ENCODE assay signal across 12 cellular contexts in genomic region chr16:15572329-15573001, GRCh38.
DNase-seq lines count a peak whose midpoint lies in the region; ATAC-seq and TF ChIP-seq lines count a peak whose summit lies in the region.
"Had no signal": no experiment of that assay in that cellular context is flagged by ENCODE, and none has a peak within 500 bp of the region (broad histone marks: within the 10 kb centered on the region; RNA-seq: fewer than 3 reads in every experiment).

No MANE protein-coding gene starts in this region.

- H3K27ac ChIP-seq in mammary epithelial cell (ENCODE audit: insufficient read depth, low read depth, low read length) (no peak overlapping the region), subcutaneous abdominal adipose tissue (ENCODE audit: low read depth, low read length) (peak overlapping the region; percentile 13)
- H3K27ac ChIP-seq: HL-60 had no signal

- TF ChIP-seq CTCF in MCF 10A (IDR thresholded peaks at IDR 0.05; ENCODE audit: unreplicated experiment) (no peak), mammary epithelial cell (conservative IDR thresholded peaks at IDR 0.05 in 1 of 2, IDR thresholded peaks at IDR 0.05 in 1 of 2; ENCODE audit: extremely low read depth in 1 of 2, insufficient read depth in 1 of 2, low read depth in 1 of 2, low read length in 2 of 2) (no peak)

- peaks cover 29% of the 10 kb centered on the region for H3K4me1 Mint-ChIP-seq in MCF 10A (ENCODE audit: insufficient read depth, unreplicated experiment)
- peaks cover 20% of the 10 kb centered on the region for H3K4me1 Mint-ChIP-seq in activated T-cell treated with anti-CD3 and anti-CD28 coated beads, Interleukin-2, amount 50 U/mL, for 4 hours (ENCODE audit: low read depth)

- peak; percentile 85 to 86 for ATAC-seq in activated T-cell treated with anti-CD3 and anti-CD28 coated beads, Interleukin-2, amount 50 U/mL, for 4 hours
- ATAC-seq in left lobe of liver (peak; percentile 8), GM21576 (IDR thresholded peaks at IDR 0.05; ENCODE audit: unreplicated experiment) (no peak)
- ATAC-seq: gastrocnemius medialis, T-cell had no signal

- in situ Hi-C loops in mammary epithelial cell (cut with MboI; ENCODE audit: low sequenced_read_pairs in 2 of 2) = no loop called here

- no peak overlapping the region for H3K4me3 ChIP-seq in mammary epithelial cell (replicated peaks in 1 of 3; ENCODE audit: insufficient read depth in 1 of 3, low read depth in 2 of 3, low read length in 3 of 3)
- H3K4me3 ChIP-seq in subcutaneous abdominal adipose tissue (ENCODE audit: low read depth in 1 of 5, low read length in 5 of 5) = no peak overlapping the region
- no peak overlapping the region for H3K4me3 ChIP-seq in H7 (ENCODE audit: insufficient read depth, low read depth, low read length)
- H3K4me3 ChIP-seq: gastrocnemius medialis had no signal

- peak; percentile 68 for DNase-seq in MCF 10A (ENCODE audit: unreplicated experiment)
- DNase-seq in mammary epithelial cell = no peak
- no peak for DNase-seq in activated T-cell treated with anti-CD3 and anti-CD28 coated beads, Interleukin-2, amount 50 U/mL, for 4 hours
- DNase-seq in left lobe of liver (ENCODE audit: low spot score) = no peak
- no peak for DNase-seq in H7
- no peak for DNase-seq in activated CD8-positive, alpha-beta memory T cell treated with anti-CD3 and anti-CD28 coated beads for 24 hours
- DNase-seq: gastrocnemius medialis, NCI-H446, T-cell had no signal

- no peaks in the 10 kb centered on the region for H3K9me3 ChIP-seq in mammary epithelial cell (replicated peaks; ENCODE audit: insufficient read depth, low read length)
- no peaks in the 10 kb centered on the region for H3K9me3 ChIP-seq in subcutaneous abdominal adipose tissue (ENCODE audit: control insufficient read depth in 5 of 5, low read length in 5 of 5)
- H3K9me3 ChIP-seq: gastrocnemius medialis had no signal

- POLR2A ChIA-PET in MCF 10A (lab: Yijun Ruan, JAX) = interaction anchor here (1.0 kb wide), 1 partner anchor 65 kb away, joined by 4 read pairs; no protein-coding TSS in a partner anchor

- H3K27me3 Mint-ChIP-seq in MCF 10A (ENCODE audit: insufficient read depth, unreplicated experiment) = no peaks in the 10 kb centered on the region
- no peaks in the 10 kb centered on the region for H3K27me3 Mint-ChIP-seq in activated T-cell treated with anti-CD3 and anti-CD28 coated beads, Interleukin-2, amount 50 U/mL, for 4 hours (ENCODE audit: low read depth)
- H3K27me3 Mint-ChIP-seq: T-cell had no signal

- 55% methylated on average over 9 of the region's 9 CpGs for WGBS in mammary epithelial cell (ENCODE audit: low coverage, missing lambda C conversion rate)

- H3K9ac ChIP-seq in mammary epithelial cell (ENCODE audit: insufficient read depth, low read length) = no peak overlapping the region
- H3K9ac ChIP-seq in subcutaneous abdominal adipose tissue (ENCODE audit: low read length in 5 of 5) = no peak overlapping the region

- H3K27me3 ChIP-seq in mammary epithelial cell (ENCODE audit: insufficient read depth, low read length) (no peaks in the 10 kb centered on the region), subcutaneous abdominal adipose tissue (ENCODE audit: control insufficient read depth in 5 of 5, insufficient read depth in 4 of 5, low read length in 5 of 5) (no peaks in the 10 kb centered on the region), H7 (ENCODE audit: control insufficient read depth, insufficient read depth, low read length) (no peaks in the 10 kb centered on the region)
- H3K27me3 ChIP-seq: gastrocnemius medialis had no signal

- H2AFZ ChIP-seq in mammary epithelial cell (ENCODE audit: low read depth, low read length) = no peak overlapping the region

- H3K36me3 Mint-ChIP-seq in MCF 10A (ENCODE audit: insufficient read depth, unreplicated experiment) = no peaks in the 10 kb centered on the region
- H3K36me3 Mint-ChIP-seq in activated T-cell treated with anti-CD3 and anti-CD28 coated beads, Interleukin-2, amount 50 U/mL, for 4 hours (ENCODE audit: insufficient read depth) = no peaks in the 10 kb centered on the region

- H3K9me3 Mint-ChIP-seq in MCF 10A (ENCODE audit: unreplicated experiment) = no peaks in the 10 kb centered on the region
- peaks cover 3% of the 10 kb centered on the region for H3K9me3 Mint-ChIP-seq in activated T-cell treated with anti-CD3 and anti-CD28 coated beads, Interleukin-2, amount 50 U/mL, for 4 hours
- H3K9me3 Mint-ChIP-seq: T-cell had no signal

- H3K79me2 ChIP-seq in mammary epithelial cell (ENCODE audit: insufficient read depth, low read length) = no peaks in the 10 kb centered on the region

- no TSS peak for BruUV-seq in MCF 10A (replicated peaks; lab: Mats Ljungman, UMichigan)
- BruUV-seq in mammary epithelial cell (replicated peaks; lab: Mats Ljungman, UMichigan) = no TSS peak

- intact Hi-C loops in MCF 10A (cut with micrococcal nuclease) (no loop called here), mammary epithelial cell (cut with micrococcal nuclease) (no loop called here)

- H3K4me2 ChIP-seq in mammary epithelial cell (ENCODE audit: insufficient read depth, low read depth, low read length) = no peak overlapping the region

- no peaks in the 10 kb centered on the region for H4K20me1 ChIP-seq in mammary epithelial cell (ENCODE audit: insufficient read depth, low read length)

- dilution Hi-C loops in mammary epithelial cell (cut with HindIII; ENCODE audit: low sequenced_read_pairs) = no loop called here

- no peaks in the 10 kb centered on the region for H3K4me1 ChIP-seq in mammary epithelial cell (ENCODE audit: insufficient read depth, low read length)
- H3K4me1 ChIP-seq in subcutaneous abdominal adipose tissue (ENCODE audit: control insufficient read depth in 5 of 5, insufficient read depth in 5 of 5, low read length in 5 of 5) = peaks cover 6 to 37% (median 31%) of the 10 kb centered on the region in 5 donors

- H3K4me3 Mint-ChIP-seq in MCF 10A (ENCODE audit: unreplicated experiment) = no peak overlapping the region
- no peak overlapping the region for H3K4me3 Mint-ChIP-seq in activated T-cell treated with anti-CD3 and anti-CD28 coated beads, Interleukin-2, amount 50 U/mL, for 4 hours
- H3K4me3 Mint-ChIP-seq: T-cell had no signal

- CTCF ChIA-PET in MCF 10A (lab: Yijun Ruan, JAX) (interaction anchor here (0.6 to 1.8 kb wide), 3 partner anchors 21 to 71 kb away, joined by 5 to 11 read pairs (median 5); partner anchors contain the start of gene MARF1), mammary epithelial cell (lab: Charles Lee; ENCODE audit: low non-redundant PET) (no interaction called here)

- H3K36me3 ChIP-seq in mammary epithelial cell (ENCODE audit: insufficient read depth, low read length) (no peaks in the 10 kb centered on the region), subcutaneous abdominal adipose tissue (ENCODE audit: control insufficient read depth in 5 of 5, insufficient read depth in 5 of 5, low read length in 5 of 5) (peaks cover 0 to 3% (median 0%) of the 10 kb centered on the region in 5 donors), H7 (replicated peaks; ENCODE audit: control insufficient read depth, insufficient read depth, low read length) (no peaks in the 10 kb centered on the region)
- H3K36me3 ChIP-seq: gastrocnemius medialis had no signal

- no peak overlapping the region for H3K27ac Mint-ChIP-seq in MCF 10A (ENCODE audit: low read depth, unreplicated experiment)
- H3K27ac Mint-ChIP-seq: T-cell had no signal
